17 cellular contexts compared by ENCODE assay signal in the genomic region with DNA sequence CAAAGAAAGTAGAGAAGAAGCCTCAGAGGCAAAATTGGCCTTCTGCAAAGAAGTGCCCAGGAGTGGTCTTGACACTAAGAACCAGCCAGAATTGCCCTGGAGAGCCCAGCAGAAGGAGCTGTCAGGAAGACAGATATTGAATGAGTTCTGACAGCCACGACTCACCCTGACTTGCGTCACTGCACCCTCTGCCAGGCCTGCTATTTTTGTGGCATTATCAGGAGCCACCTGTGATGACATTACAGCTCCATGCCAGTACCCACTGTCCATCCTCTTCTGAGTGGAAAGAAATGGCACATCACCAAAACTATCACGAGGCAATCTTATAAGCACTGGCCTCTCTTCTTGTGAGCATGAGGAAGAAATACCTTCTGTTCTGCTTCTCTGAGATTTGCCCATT.
DNase-seq lines count a peak whose midpoint lies in the region; ATAC-seq and TF ChIP-seq lines count a peak whose summit lies in the region.
"Had no signal": no experiment of that assay in that cellular context is flagged by ENCODE, and none has a peak within 500 bp of the region (broad histone marks: within the 10 kb centered on the region; RNA-seq: fewer than 3 reads in every experiment).

No MANE protein-coding gene starts in this region.

- TF ChIP-seq POLR2A in HCT116 (IDR thresholded peaks at IDR 0.05; ENCODE audit: borderline replicate concordance, extremely low read depth, insufficient read depth, insufficient read length) (no peak), body of pancreas (IDR thresholded peaks at IDR 0.05) (no peak)

- CTCF ChIA-PET in HCT116 (lab: Charles Lee) = no interaction called here

- H3K9ac ChIP-seq in HCT116 (ENCODE audit: low read length) = no peak overlapping the region

- H3K79me2 ChIP-seq in HCT116 (ENCODE audit: insufficient read depth, low read length) = no peaks in the 10 kb centered on the region

- POLR2A ChIA-PET in HCT116 (lab: Charles Lee) = no interaction called here

- no peak for TF ChIP-seq RAD21 in HCT116 (IDR thresholded peaks at IDR 0.05; ENCODE audit: low read depth)

- no peak overlapping the region for H2AFZ ChIP-seq in HCT116 (ENCODE audit: low read depth, low read length, poor library complexity, severe bottlenecking)

- H3K4me1 ChIP-seq in HCT116 (ENCODE audit: control insufficient read depth in 1 of 2, insufficient read depth in 2 of 2, low read length in 2 of 2) = no peaks in the 10 kb centered on the region
- no peaks in the 10 kb centered on the region for H3K4me1 ChIP-seq in right cardiac atrium (ENCODE audit: control insufficient read depth, insufficient read depth, low read length)
- H3K4me1 ChIP-seq in body of pancreas = no peaks in the 10 kb centered on the region
- H3K4me1 ChIP-seq: Caco-2 had no signal

- H3K36me3 ChIP-seq in HCT116 (ENCODE audit: control insufficient read depth in 1 of 2, insufficient read depth in 2 of 2, low read length in 2 of 2) = no peaks in the 10 kb centered on the region
- no peaks in the 10 kb centered on the region for H3K36me3 ChIP-seq in H7 (replicated peaks; ENCODE audit: control insufficient read depth, insufficient read depth, low read length)
- no peaks in the 10 kb centered on the region for H3K36me3 ChIP-seq in body of pancreas (replicated peaks in 1 of 2; ENCODE audit: insufficient read depth in 1 of 2, low read depth in 2 of 2)

- BruUV-seq in HCT116 (replicated peaks; lab: Mats Ljungman, UMichigan) = no TSS peak

- intact Hi-C loops in HCT116 (cut with micrococcal nuclease) = no loop called here
- intact Hi-C loops in right cardiac atrium (cut with DNase I) = loop anchor here in 3 of 4 donors (5.0 to 10.0 kb wide), 3 partner anchors 341 to 433 kb away; partner anchors contain the start of gene RBPJ (in 1 of the 3)
- intact Hi-C loops in body of pancreas (cut with DNase I) = no loop called here

- no peaks in the 10 kb centered on the region for H4K20me1 ChIP-seq in HCT116 (ENCODE audit: insufficient read depth)

- H3K4me2 ChIP-seq in HCT116 (ENCODE audit: low read length) = no peak overlapping the region

- no peaks in the 10 kb centered on the region for H3K27me3 ChIP-seq in HCT116 (ENCODE audit: insufficient read depth, low read length)
- no peaks in the 10 kb centered on the region for H3K27me3 ChIP-seq in right cardiac atrium (ENCODE audit: control insufficient read depth, insufficient read depth)
- H3K27me3 ChIP-seq in H7 (ENCODE audit: control insufficient read depth, insufficient read depth, low read length) = no peaks in the 10 kb centered on the region
- H3K27me3 ChIP-seq in body of pancreas = no peaks in the 10 kb centered on the region

- 64% methylated on average over 3 of the region's 3 CpGs for WGBS in right cardiac atrium
- 72 to 89% methylated on average over 3 of the region's 3 CpGs for WGBS in body of pancreas, 2 donors

- no peaks in the 10 kb centered on the region for H3K9me2 ChIP-seq in HCT116 (ENCODE audit: insufficient read depth)

- no peaks in the 10 kb centered on the region for H3K9me3 ChIP-seq in HCT116 (ENCODE audit: control insufficient read depth in 1 of 2, insufficient read depth in 1 of 2, low read depth in 1 of 2, low read length in 2 of 2)
- no peaks in the 10 kb centered on the region for H3K9me3 ChIP-seq in right cardiac atrium (ENCODE audit: control insufficient read depth, low read length)
- no peaks in the 10 kb centered on the region for H3K9me3 ChIP-seq in body of pancreas
- H3K9me3 ChIP-seq: Caco-2 had no signal

- no peak for DNase-seq in HCT116 (ENCODE audit: low read depth, low spot score)
- peak; percentile 18 for DNase-seq in RKO (ENCODE audit: low spot score)
- DNase-seq in glomerular visceral epithelial cell (ENCODE audit: extremely low spot score) = peak; percentile 40
- peak; percentile 59 to 73 (median 73) for DNase-seq in right cardiac atrium
- DNase-seq in activated effector memory CD4-positive, alpha-beta T cell treated with Interleukin-2 at 50 U/mL for 16 hours = no peak
- no peak for DNase-seq in 8988T
- no peak for DNase-seq in H7
- no peak for DNase-seq in body of pancreas
- DNase-seq: Caco-2; CD4-positive, alpha-beta T cell; GDM1; H9; NCI-H1417 treated with DMSO at 0.1 percent for 48 hours; NCI-H187 treated with DMSO at 0.1 percent for 48 hours; NCI-H226; NCI-H524; NCI-H82 had no signal

- ATAC-seq in HCT116 = no peak
- peak; percentile 90 to 94 for ATAC-seq in right cardiac atrium
- ATAC-seq in body of pancreas = no peak

- TF ChIP-seq CTCF in HCT116 (IDR thresholded peaks at IDR 0.05 in 2 of 3, conservative IDR thresholded peaks at IDR 0.05 in 1 of 3; ENCODE audit: borderline replicate concordance in 1 of 3, insufficient read depth in 1 of 3, low read depth in 2 of 3, low read length in 2 of 3) = no peak
- TF ChIP-seq CTCF in body of pancreas (IDR thresholded peaks at IDR 0.05) = no peak

- H3K27ac ChIP-seq in HCT116 (ENCODE audit: low read depth, low read length) (no peak overlapping the region), right cardiac atrium (ENCODE audit: low read length) (peak overlapping the region; percentile 72), body of pancreas (no peak overlapping the region)

- H3K4me3 ChIP-seq in HCT116 (replicated peaks in 1 of 2; ENCODE audit: low read depth in 1 of 2, low read length in 2 of 2) (no peak overlapping the region), right cardiac atrium (ENCODE audit: low read length) (no peak overlapping the region), H7 (ENCODE audit: insufficient read depth, low read depth, low read length) (no peak overlapping the region), body of pancreas (no peak overlapping the region)

- RAD21 ChIA-PET in HCT116 (lab: Charles Lee; ENCODE audit: low non-redundant PET in 1 of 2, low total read pairs in 2 of 2, uncharacterized antibody in 2 of 2, unreplicated experiment in 2 of 2) = no interaction called here

TF ChIP-seq in HCT116, 20 proteins besides CTCF, POLR2A, EP300 and RAD21:
- TF ChIP-seq, protein P1, sequence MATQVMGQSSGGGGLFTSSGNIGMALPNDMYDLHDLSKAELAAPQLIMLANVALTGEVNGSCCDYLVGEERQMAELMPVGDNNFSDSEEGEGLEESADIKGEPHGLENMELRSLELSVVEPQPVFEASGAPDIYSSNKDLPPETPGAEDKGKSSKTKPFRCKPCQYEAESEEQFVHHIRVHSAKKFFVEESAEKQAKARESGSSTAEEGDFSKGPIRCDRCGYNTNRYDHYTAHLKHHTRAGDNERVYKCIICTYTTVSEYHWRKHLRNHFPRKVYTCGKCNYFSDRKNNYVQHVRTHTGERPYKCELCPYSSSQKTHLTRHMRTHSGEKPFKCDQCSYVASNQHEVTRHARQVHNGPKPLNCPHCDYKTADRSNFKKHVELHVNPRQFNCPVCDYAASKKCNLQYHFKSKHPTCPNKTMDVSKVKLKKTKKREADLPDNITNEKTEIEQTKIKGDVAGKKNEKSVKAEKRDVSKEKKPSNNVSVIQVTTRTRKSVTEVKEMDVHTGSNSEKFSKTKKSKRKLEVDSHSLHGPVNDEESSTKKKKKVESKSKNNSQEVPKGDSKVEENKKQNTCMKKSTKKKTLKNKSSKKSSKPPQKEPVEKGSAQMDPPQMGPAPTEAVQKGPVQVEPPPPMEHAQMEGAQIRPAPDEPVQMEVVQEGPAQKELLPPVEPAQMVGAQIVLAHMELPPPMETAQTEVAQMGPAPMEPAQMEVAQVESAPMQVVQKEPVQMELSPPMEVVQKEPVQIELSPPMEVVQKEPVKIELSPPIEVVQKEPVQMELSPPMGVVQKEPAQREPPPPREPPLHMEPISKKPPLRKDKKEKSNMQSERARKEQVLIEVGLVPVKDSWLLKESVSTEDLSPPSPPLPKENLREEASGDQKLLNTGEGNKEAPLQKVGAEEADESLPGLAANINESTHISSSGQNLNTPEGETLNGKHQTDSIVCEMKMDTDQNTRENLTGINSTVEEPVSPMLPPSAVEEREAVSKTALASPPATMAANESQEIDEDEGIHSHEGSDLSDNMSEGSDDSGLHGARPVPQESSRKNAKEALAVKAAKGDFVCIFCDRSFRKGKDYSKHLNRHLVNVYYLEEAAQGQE (IDR thresholded peaks at IDR 0.05; ENCODE audit: low read depth) = no peak
- no peak for TF ChIP-seq ZFX (IDR thresholded peaks at IDR 0.05)
- peak; percentile 61 for TF ChIP-seq CEBPB (IDR thresholded peaks at IDR 0.05; ENCODE audit: low read depth)
TF ChIP-seq in HCT116: peak in this region for 1.

Comparison
In these comparisons a context has a peak if more than half of its experiments do, and no peak if none do; other contexts are left out.
1. ATAC-seq: peak in right cardiac atrium (2 of 2); none in HCT116 (single experiment) and body of pancreas (single experiment).
2. DNase-seq: peak in RKO (single experiment), glomerular visceral epithelial cell (single experiment) and right cardiac atrium (3 of 3); none in HCT116 (single experiment), activated effector memory CD4-positive, alpha-beta T cell treated with Interleukin-2 at 50 U/mL for 16 hours (single experiment), 8988T (single experiment), H7 (single experiment) and body of pancreas (0 of 4).
3. intact Hi-C loops: an anchor here in right cardiac atrium (5.0 to 10.0 kb wide); none called in HCT116 and body of pancreas.